Comparison of ENCODE assay signal across 12 cellular contexts in the genomic region with DNA sequence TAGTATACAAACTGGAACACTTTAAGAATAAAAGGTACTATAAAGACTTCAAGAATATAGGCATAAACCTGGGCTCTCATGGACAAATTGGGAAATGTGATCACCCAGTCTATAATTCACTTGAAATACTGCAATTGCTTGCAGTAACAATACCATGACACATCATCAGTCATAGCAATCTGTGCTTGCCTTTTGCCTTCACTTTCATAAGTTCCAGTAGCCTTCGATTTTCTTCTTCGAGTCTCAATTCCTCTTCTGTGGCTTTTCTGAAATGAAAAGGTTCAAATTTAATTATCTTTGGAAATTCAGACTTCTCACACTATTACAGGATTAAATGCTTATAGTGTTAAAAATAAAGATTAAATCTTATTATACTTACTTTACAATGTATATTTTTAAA.
DNase-seq lines count a peak whose midpoint lies in the region; ATAC-seq lines count a peak whose summit lies in the region.
"Had no signal": no experiment of that assay in that cellular context is flagged by ENCODE, and none has a peak within 500 bp of the region (broad histone marks: within the 10 kb centered on the region; RNA-seq: fewer than 3 reads in every experiment).

No MANE protein-coding gene starts in this region.

- DNase-seq in LHCN-M2 (ENCODE audit: low read depth) (peak; percentile 6), renal cortical epithelial cell (ENCODE audit: low read depth) (peak; percentile 3), NCI-H82 treated with DMSO at 0.1 percent for 48 hours (lab: John Stamatoyannopoulos, UW; ENCODE audit: unreplicated experiment) (no peak), AG08396 (ENCODE audit: low spot score) (no peak), activated gamma-delta T cell (lab: John Stamatoyannopoulos, UW) (no peak)
- no peak for DNase-seq in stimulated activated naive CD4-positive, alpha-beta T cell (lab: John Stamatoyannopoulos, UW)
- DNase-seq: activated CD4-positive, alpha-beta T cell treated with anti-CD3 and anti-CD28 coated beads, Interleukin-2, amount 50 U/mL, for 1 hour; activated naive CD4-positive, alpha-beta T cell treated with Interleukin-2 at 50 U/mL for 16 hours; naive thymus-derived CD8-positive, alpha-beta T cell; NCI-H446 had no signal

- ATAC-seq in GM19043 (IDR thresholded peaks at IDR 0.05; ENCODE audit: low read depth, unreplicated experiment) (peak; percentile 87), HG02610 (IDR thresholded peaks at IDR 0.05; ENCODE audit: unreplicated experiment) (peak; percentile 83)
- ATAC-seq: naive thymus-derived CD8-positive, alpha-beta T cell had no signal

Comparison
In these comparisons a context has a peak if more than half of its experiments do, and no peak if none do; other contexts are left out.
1. DNase-seq: peak in LHCN-M2 (single experiment) and renal cortical epithelial cell (single experiment); none in NCI-H82 treated with DMSO at 0.1 percent for 48 hours (single experiment), stimulated activated naive CD4-positive, alpha-beta T cell (0 of 6), AG08396 (single experiment) and activated gamma-delta T cell (single experiment).